Comparison of ENCODE assay signal across 14 cellular contexts in genomic region chr13:98307392-98307743, GRCh38.
DNase-seq lines count a peak whose midpoint lies in the region; ATAC-seq, FAIRE-seq and TF ChIP-seq lines count a peak whose summit lies in the region.
"Had no signal": no experiment of that assay in that cellular context is flagged by ENCODE, and none has a peak within 500 bp of the region (broad histone marks: within the 10 kb centered on the region; RNA-seq: fewer than 3 reads in every experiment).

No MANE protein-coding gene starts in this region.

- H3K9ac ChIP-seq in BLaER1 treated with 17β-estradiol and CSF1 and Interleukin-3, amounts not matched to agents 10 nM and 100 nM: peak overlapping the region in 10 of 11 experiments; percentile 6 to 63 (median 45); a peak in 14 of 22 replicates
- peak overlapping the region in 1 of 2 donors; percentile 54 for H3K9ac ChIP-seq in kidney (ENCODE audit: low read length in 2 of 2)

- no peaks in the 10 kb centered on the region for H3K27me3 ChIP-seq in BLaER1 treated with 17β-estradiol and CSF1 and Interleukin-3, amounts not matched to agents 10 nM and 100 nM
- no peaks in the 10 kb centered on the region for H3K27me3 ChIP-seq in brain microvascular endothelial cell (replicated peaks)
- H3K27me3 ChIP-seq in pancreas: no peaks in the 10 kb centered on the region
- no peaks in the 10 kb centered on the region for H3K27me3 ChIP-seq in SJCRH30
- H3K27me3 ChIP-seq: tibial nerve had no signal

- CTCF ChIA-PET in HEK293T (lab: Yijun Ruan, JAX): no interaction called here

- POLR2A ChIA-PET in HEK293T (lab: Yijun Ruan, JAX): no interaction called here

- 51 to 69% methylated on average over 12 of the region's 12 CpGs for WGBS in pancreas, 2 donors

- DNase-seq in brain microvascular endothelial cell (no peak), kidney (no peak), pancreas (no peak), Ammon's horn (ENCODE audit: low spot score) (no peak), HEK293T (ENCODE audit: extremely low spot score) (no peak), SJCRH30 (no peak)
- DNase-seq: activated T-cell treated with anti-CD3 and anti-CD28 coated beads, Interleukin-2, amount 50 U/mL, for 24 hours; DMS153; NCI-H1092 treated with DMSO at 0.1 percent for 48 hours; occipital lobe; PC-3 had no signal

- in situ Hi-C loops in brain microvascular endothelial cell (cut with HindIII; ENCODE audit: low pct_ligation_motif_present, low sequenced_read_pairs): no loop called here

- H3K4me2 ChIP-seq in BLaER1 treated with 17β-estradiol and CSF1 and Interleukin-3, amounts not matched to agents 10 nM and 100 nM: peak overlapping the region; percentile 38 to 74 (median 60)

- peaks cover 0 to 68% (median 0%) of the 10 kb centered on the region in 11 experiments; a peak in 2 of 22 replicates for H4K20me1 ChIP-seq in BLaER1 treated with 17β-estradiol and CSF1 and Interleukin-3, amounts not matched to agents 10 nM and 100 nM

- no peak for TF ChIP-seq CTCF in brain microvascular endothelial cell (IDR thresholded peaks at IDR 0.05; ENCODE audit: low read depth, low read length, missing control alignments)
- TF ChIP-seq CTCF in kidney (IDR thresholded peaks at IDR 0.05; ENCODE audit: borderline replicate concordance, extremely low read depth, insufficient read depth): no peak
- no peak for TF ChIP-seq CTCF in pancreas (IDR thresholded peaks at IDR 0.05)

- FAIRE-seq in kidney (lab: Jason Lieb, UNC): no peak
- FAIRE-seq in pancreas (lab: Jason Lieb, UNC): no peak

- H3K36me3 ChIP-seq in BLaER1 treated with 17β-estradiol and CSF1 and Interleukin-3, amounts not matched to agents 10 nM and 100 nM: no peaks in the 10 kb centered on the region
- H3K36me3 ChIP-seq in brain microvascular endothelial cell (replicated peaks): no peaks in the 10 kb centered on the region
- H3K36me3 ChIP-seq in kidney (ENCODE audit: control insufficient read depth in 1 of 2, insufficient read depth in 2 of 2, low read length in 2 of 2): no peaks in the 10 kb centered on the region
- no peaks in the 10 kb centered on the region for H3K36me3 ChIP-seq in pancreas
- no peaks in the 10 kb centered on the region for H3K36me3 ChIP-seq in SJCRH30

- peak overlapping the region in 9 of 11 experiments; percentile 14 to 61 (median 54); a peak in 15 of 22 replicates for H3K27ac ChIP-seq in BLaER1 treated with 17β-estradiol and CSF1 and Interleukin-3, amounts not matched to agents 10 nM and 100 nM
- H3K27ac ChIP-seq in brain microvascular endothelial cell (peak overlapping the region; percentile 13), kidney (ENCODE audit: low read depth in 2 of 2, low read length in 2 of 2) (peak overlapping the region; percentile 75 to 88), pancreas (peak overlapping the region in 3 of 4 donors; percentile 10 to 63 (median 28)), SJCRH30 (no peak overlapping the region)

- intact Hi-C loops in kidney (cut with DNase I) (no loop called here), pancreas (cut with DNase I) (no loop called here)

- H3K4me1 ChIP-seq in BLaER1 treated with 17β-estradiol and CSF1 and Interleukin-3, amounts not matched to agents 10 nM and 100 nM: peaks cover 41 to 68% (median 60%) of the 10 kb centered on the region in 10 experiments
- H3K4me1 ChIP-seq in kidney (ENCODE audit: control insufficient read depth in 1 of 2, insufficient read depth in 1 of 2, low read depth in 1 of 2, low read length in 2 of 2): peaks cover 25 to 39% of the 10 kb centered on the region in 2 donors
- H3K4me1 ChIP-seq in pancreas: peaks cover 0 to 28% (median 27%) of the 10 kb centered on the region in 3 donors
- H3K4me1 ChIP-seq in SJCRH30: peaks cover 9% of the 10 kb centered on the region

- peaks cover 0 to 13% (median 5%) of the 10 kb centered on the region in 11 experiments; a peak in 6 of 22 replicates for H3K9me3 ChIP-seq in BLaER1 treated with 17β-estradiol and CSF1 and Interleukin-3, amounts not matched to agents 10 nM and 100 nM (replicated peaks in 1 of 11)
- H3K9me3 ChIP-seq in kidney (ENCODE audit: control insufficient read depth in 1 of 2, low read length in 2 of 2) (no peaks in the 10 kb centered on the region), pancreas (no peaks in the 10 kb centered on the region), SJCRH30 (replicated peaks) (no peaks in the 10 kb centered on the region)
- H3K9me3 ChIP-seq: tibial nerve had no signal

- H3K4me3 ChIP-seq in BLaER1 treated with 17β-estradiol and CSF1 and Interleukin-3, amounts not matched to agents 10 nM and 100 nM: no peak overlapping the region
- H3K4me3 ChIP-seq in brain microvascular endothelial cell (ENCODE audit: low read depth, low read length) (no peak overlapping the region), kidney (ENCODE audit: low read length in 2 of 2) (peak overlapping the region in 1 of 2 donors; percentile 36), pancreas (no peak overlapping the region), SJCRH30 (no peak overlapping the region)
- H3K4me3 ChIP-seq: tibial nerve had no signal

- ATAC-seq in pancreas: peak in 3 of 4 donors; percentile 7 to 8 (median 8)
- ATAC-seq in HG03159 (IDR thresholded peaks at IDR 0.05; ENCODE audit: unreplicated experiment): no peak
- ATAC-seq: PC-3 had no signal

TF ChIP-seq in HEK293T, 16 proteins besides CTCF, POLR2A, EP300 and RAD21:
- TF ChIP-seq FOXM1 (IDR thresholded peaks at IDR 0.05; ENCODE audit: borderline replicate concordance): no peak
